ENCODE assay signal across 11 cellular contexts in genomic region chrX:141917801-141918200, GRCh38. TPM values are rescaled to one million over a fixed set of nuclear protein-coding genes. Genes with fewer than 3 reads are reported as not detected.
"Had no signal": no experiment of that assay in that cellular context is flagged by ENCODE, and none has a peak within 500 bp of the region (broad histone marks: within the 10 kb centered on the region; RNA-seq: fewer than 3 reads in every experiment).

No MANE protein-coding gene starts in this region.

- DNase-seq: IMR-90, KBM-7, KG1 had no signal

- ATAC-seq: HepG2, K562 had no signal

- H3K4me3 ChIP-seq: K562 had no signal

- H3K27ac ChIP-seq: HL-60, KMS-11 had no signal

- H3K4me2 ChIP-seq: KMS-11 had no signal

- FAIRE-seq: HepG2, HTR-8/SVneo, K562 had no signal

RNA-seq across cellular contexts. Expression of gene MAGEC1, which starts 14.1 kb away (rescaled TPM):
- total RNA-seq: HepG2, HT-29, HT1080, IMR-90 had no signal
- polyA plus RNA-seq: HepG2, IgD-negative memory B cell, IMR-90 had no signal
